ENCODE assay signal across 19 cellular contexts in genomic region chr1:199701731-199702130, GRCh38.
DNase-seq lines count a peak whose midpoint lies in the region; ATAC-seq and TF ChIP-seq lines count a peak whose summit lies in the region.
"Had no signal": no experiment of that assay in that cellular context is flagged by ENCODE, and none has a peak within 500 bp of the region (broad histone marks: within the 10 kb centered on the region; RNA-seq: fewer than 3 reads in every experiment).

No MANE protein-coding gene starts in this region.

- DNase-seq in AG10803 (ENCODE audit: low read depth) (peak; percentile 64), GM04503 (ENCODE audit: low read depth) (peak; percentile 22), amniotic epithelial cell (ENCODE audit: low read depth) (peak; percentile 39), trophoblast cell (peak; percentile 5 to 83)
- DNase-seq in activated CD4-positive, alpha-beta T cell treated with anti-CD3 and anti-CD28 coated beads, Interleukin-2, amount 50 U/mL, for 1 hour = no peak
- DNase-seq in activated T-cell treated with anti-CD3 and anti-CD28 coated beads, Interleukin-2, amount 50 U/mL, for 1 hour = no peak
- DNase-seq: DMS79 treated with DMSO at 0.1 percent for 48 hours, NCI-H1417, NCI-H187, NCI-H2107, NCI-H2227 treated with DMSO at 0.1 percent for 48 hours, NCI-H524 treated with DMSO at 0.1 percent for 48 hours, PC-9, SIG-M5 had no signal

- no peaks in the 10 kb centered on the region for H3K79me2 ChIP-seq in trophoblast cell (ENCODE audit: control insufficient read depth, insufficient read depth, low read length, poor library complexity)

- no peak overlapping the region for H2AK5ac ChIP-seq in trophoblast cell (ENCODE audit: low read length)

- H3K36me3 ChIP-seq in trophoblast cell (ENCODE audit: control insufficient read depth in 1 of 2, insufficient read depth in 2 of 2, low read length in 2 of 2) = no peaks in the 10 kb centered on the region

- H2BK5ac ChIP-seq in trophoblast cell (ENCODE audit: low read depth, low read length, poor library complexity) = no peak overlapping the region

- no CpG with 5 or more reads among the region's 2 CpGs for WGBS in trophoblast cell (ENCODE audit: extremely low coverage, insufficient coverage, insufficient read length)

- no peak overlapping the region for H2BK120ac ChIP-seq in trophoblast cell (ENCODE audit: insufficient read depth, low read length, poor library complexity)

- H3K27ac ChIP-seq in trophoblast cell (ENCODE audit: low read depth, low read length) = no peak overlapping the region
- H3K27ac ChIP-seq: C4-2B, PC-9, RWPE1 had no signal

- H3K9me3 ChIP-seq in trophoblast cell (ENCODE audit: insufficient read depth, low read depth, low read length) = no peaks in the 10 kb centered on the region

- no peak overlapping the region for H4K12ac ChIP-seq in trophoblast cell (ENCODE audit: low read depth, low read length)

- H3K79me1 ChIP-seq in trophoblast cell (ENCODE audit: low read length) = no peaks in the 10 kb centered on the region

- no peak overlapping the region for H3K14ac ChIP-seq in trophoblast cell (ENCODE audit: low read length)

- TF ChIP-seq CTCF in AG10803 (conservative IDR thresholded peaks at IDR 0.05; ENCODE audit: low read length) = no peak

- no peak overlapping the region for H3K4me3 ChIP-seq in AG10803 (ENCODE audit: low read length)
- no peak overlapping the region for H3K4me3 ChIP-seq in trophoblast cell (ENCODE audit: low read depth, low read length)
- H3K4me3 ChIP-seq: GM23338, PC-9 had no signal

- no peak overlapping the region for H3K23ac ChIP-seq in trophoblast cell (ENCODE audit: low read length)

- ATAC-seq in HG03139 (IDR thresholded peaks at IDR 0.05; ENCODE audit: unreplicated experiment) = no peak
- ATAC-seq: GM23338, SK-N-SH treated with all-trans-retinoic acid at 6 μM for 48 hours had no signal

- no peak overlapping the region for H3K4me2 ChIP-seq in trophoblast cell (ENCODE audit: low read length)
- H3K4me2 ChIP-seq: GM23338, PC-9 had no signal

- H2BK12ac ChIP-seq in trophoblast cell (ENCODE audit: low read length) = no peak overlapping the region

- no peak overlapping the region for H4K91ac ChIP-seq in trophoblast cell (ENCODE audit: low read depth, low read length)

- no peaks in the 10 kb centered on the region for H3K4me1 ChIP-seq in trophoblast cell (ENCODE audit: control insufficient read depth in 1 of 2, insufficient read depth in 2 of 2, low read length in 2 of 2)

- no peak overlapping the region for H4K8ac ChIP-seq in trophoblast cell (ENCODE audit: low read depth, low read length)

- H3K18ac ChIP-seq in trophoblast cell (ENCODE audit: low read length) = no peak overlapping the region

- no peaks in the 10 kb centered on the region for H3K27me3 ChIP-seq in trophoblast cell (ENCODE audit: insufficient read depth, low read length)

- no peak overlapping the region for H3K4ac ChIP-seq in trophoblast cell (ENCODE audit: low read depth, low read length)

- no peak overlapping the region for H3K9ac ChIP-seq in trophoblast cell (ENCODE audit: low read length)

- no peak overlapping the region for H2AFZ ChIP-seq in trophoblast cell (ENCODE audit: insufficient read depth, low read length, poor library complexity)
- H2AFZ ChIP-seq: GM23338, PC-9 had no signal

Comparison
In these comparisons a context has a peak if more than half of its experiments do, and no peak if none do; other contexts are left out.
1. DNase-seq: peak in AG10803 (single experiment), GM04503 (single experiment), amniotic epithelial cell (single experiment) and trophoblast cell (2 of 2); none in activated CD4-positive, alpha-beta T cell treated with anti-CD3 and anti-CD28 coated beads, Interleukin-2, amount 50 U/mL, for 1 hour (single experiment) and activated T-cell treated with anti-CD3 and anti-CD28 coated beads, Interleukin-2, amount 50 U/mL, for 1 hour (single experiment).